ENCODE assay signal across 14 cellular contexts in the genomic region with DNA sequence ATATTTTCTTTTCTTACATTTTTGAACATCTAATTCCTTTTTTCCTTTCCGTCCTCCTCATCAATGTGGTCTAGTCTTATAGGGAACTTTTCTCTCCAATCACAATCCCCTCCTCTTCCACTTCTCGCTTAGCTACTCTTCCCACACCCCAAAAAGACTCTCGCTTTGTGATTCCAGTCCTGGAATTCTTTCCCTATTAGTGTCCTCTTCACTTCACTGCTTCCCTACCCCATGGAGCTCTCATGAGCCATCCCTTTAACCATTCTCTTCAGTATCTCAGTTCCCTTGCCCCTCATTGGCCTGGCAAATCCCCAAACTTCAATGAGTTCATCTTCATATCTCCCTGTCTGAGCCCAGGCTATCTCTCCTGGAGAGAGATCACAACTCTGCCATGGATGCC. TPM values are rescaled to one million over a fixed set of nuclear protein-coding genes. Genes with fewer than 3 reads are reported as not detected.
DNase-seq lines count a peak whose midpoint lies in the region; ATAC-seq, FAIRE-seq and TF ChIP-seq lines count a peak whose summit lies in the region.
"Had no signal": no experiment of that assay in that cellular context is flagged by ENCODE, and none has a peak within 500 bp of the region (broad histone marks: within the 10 kb centered on the region; RNA-seq: fewer than 3 reads in every experiment).

No MANE protein-coding gene starts in this region.

- peak overlapping the region; percentile 68 for H3K18ac ChIP-seq in trophoblast cell (ENCODE audit: low read length)

- 98% methylated on average over 3 of the region's 3 CpGs for WGBS in K562 (ENCODE audit: insufficient coverage, low coverage, missing lambda C conversion rate)
- whole genome bisulfite sequencing in trophoblast cell (ENCODE audit: extremely low coverage, insufficient coverage, insufficient read length), result 100% methylated on average over 2 of the region's 3 CpGs

- no peak overlapping the region for H3K23ac ChIP-seq in trophoblast cell (ENCODE audit: low read length)

- no TSS peak for BruUV-seq in K562 (replicated peaks; lab: Mats Ljungman, UMichigan)

- TF ChIP-seq CTCF in K562 (IDR thresholded peaks at IDR 0.05 in 2 of 3, conservative IDR thresholded peaks at IDR 0.05 in 1 of 3; ENCODE audit: insufficient read depth in 2 of 3, low read depth in 1 of 3, low read length in 3 of 3) (no peak), Peyer's patch (IDR thresholded peaks at IDR 0.05) (no peak)

- no peak for TF ChIP-seq RAD21 in K562 (CRISPR knock-in tag; conservative IDR thresholded peaks at IDR 0.05 in 1 of 2, IDR thresholded peaks at IDR 0.05 in 1 of 2)

- H3K79me2 ChIP-seq in K562 (ENCODE audit: control insufficient read depth, insufficient read depth, low read length) (peaks cover 59% of the 10 kb centered on the region), trophoblast cell (ENCODE audit: control insufficient read depth, insufficient read depth, low read length, poor library complexity) (no peaks in the 10 kb centered on the region)

- peaks cover 12 to 27% of the 10 kb centered on the region in 2 experiments for H3K4me1 ChIP-seq in K562 (replicated peaks in 1 of 2; ENCODE audit: control insufficient read depth in 2 of 2, insufficient read depth in 2 of 2, low read length in 2 of 2)
- peaks cover 9 to 11% of the 10 kb centered on the region in 2 experiments for H3K4me1 ChIP-seq in trophoblast cell (ENCODE audit: control insufficient read depth in 1 of 2, insufficient read depth in 2 of 2, low read length in 2 of 2)
- H3K4me1 ChIP-seq in Peyer's patch, result peaks cover 0 to 14% (median 0%) of the 10 kb centered on the region in 4 donors

- H3K9me3 ChIP-seq in K562 (replicated peaks; ENCODE audit: control insufficient read depth, insufficient read depth, low read depth, low read length) (no peaks in the 10 kb centered on the region), trophoblast cell (ENCODE audit: insufficient read depth, low read depth, low read length) (no peaks in the 10 kb centered on the region), Peyer's patch (no peaks in the 10 kb centered on the region)
- H3K9me3 ChIP-seq: pancreas, testis had no signal

- H2BK12ac ChIP-seq in trophoblast cell (ENCODE audit: low read length), result peak overlapping the region; percentile 95

- no peak overlapping the region for H4K12ac ChIP-seq in trophoblast cell (ENCODE audit: low read depth, low read length)

- H4K8ac ChIP-seq in trophoblast cell (ENCODE audit: low read depth, low read length), result no peak overlapping the region

- peak overlapping the region; percentile 1 for H3K14ac ChIP-seq in trophoblast cell (ENCODE audit: low read length)

- H4K20me1 ChIP-seq in K562 (replicated peaks; ENCODE audit: control insufficient read depth, insufficient read depth, low read length), result no peaks in the 10 kb centered on the region

- peak overlapping the region; percentile 30 for H4K91ac ChIP-seq in trophoblast cell (ENCODE audit: low read depth, low read length)

- H2BK5ac ChIP-seq in trophoblast cell (ENCODE audit: low read depth, low read length, poor library complexity), result peak overlapping the region; percentile 1

- peak overlapping the region; percentile 59 for H3K4ac ChIP-seq in trophoblast cell (ENCODE audit: low read depth, low read length)

- POLR2A ChIA-PET in K562 (lab: Yijun Ruan, JAX), result interaction anchor here (0.6 to 5.0 kb wide), 5 partner anchors 9 to 202 kb away, joined by 3 to 29 read pairs (median 4); no protein-coding TSS in a partner anchor

- no peak for TF ChIP-seq EP300 in K562 (IDR thresholded peaks at IDR 0.05; ENCODE audit: low read length)

- H2AK5ac ChIP-seq in trophoblast cell (ENCODE audit: low read length), result peak overlapping the region; percentile 94

- ATAC-seq in K562 (no peak), HG03196 (IDR thresholded peaks at IDR 0.05; ENCODE audit: unreplicated experiment) (no peak), GM21515 (IDR thresholded peaks at IDR 0.05; ENCODE audit: unreplicated experiment) (no peak)
- ATAC-seq: pancreas, Right ventricle myocardium inferior had no signal

- peak; percentile 79 for DNase-seq in EL
- DNase-seq in M059J (ENCODE audit: low read depth), result peak; percentile 53
- no peak for DNase-seq in K562 (ENCODE audit: extremely low read depth in 1 of 4, low spot score in 3 of 4)
- DNase-seq in trophoblast cell, result no peak
- no peak for DNase-seq in Peyer's patch
- DNase-seq: GOT3, Kasumi-1, NCI-H345, pancreas, testis had no signal

- in situ Hi-C loops in K562 (cut with MboI), result no loop called here

- H3K9ac ChIP-seq in K562 (ENCODE audit: insufficient read depth in 1 of 2, low read depth in 2 of 2, low read length in 2 of 2), result no peak overlapping the region; a peak in 1 of 4 replicates
- H3K9ac ChIP-seq in trophoblast cell (ENCODE audit: low read length), result no peak overlapping the region

- H3K27me3 ChIP-seq in K562 (ENCODE audit: control insufficient read depth in 2 of 2, insufficient read depth in 2 of 2, low read length in 2 of 2) (no peaks in the 10 kb centered on the region), trophoblast cell (ENCODE audit: insufficient read depth, low read length) (no peaks in the 10 kb centered on the region), Peyer's patch (no peaks in the 10 kb centered on the region)
- H3K27me3 ChIP-seq: pancreas, testis had no signal

- no peaks in the 10 kb centered on the region for H3K9me1 ChIP-seq in K562 (ENCODE audit: control insufficient read depth, insufficient read depth, low read length)

- TF ChIP-seq POLR2A in K562 (conservative IDR thresholded peaks at IDR 0.05) (no peak), Peyer's patch (IDR thresholded peaks at IDR 0.05) (no peak)

- H3K79me1 ChIP-seq in trophoblast cell (ENCODE audit: low read length), result peaks cover 7% of the 10 kb centered on the region

- H3K4me2 ChIP-seq in K562 (ENCODE audit: insufficient read depth, low read length) (no peak overlapping the region), trophoblast cell (ENCODE audit: low read length) (no peak overlapping the region)

- H2BK120ac ChIP-seq in trophoblast cell (ENCODE audit: insufficient read depth, low read length, poor library complexity), result peak overlapping the region; percentile 2

- FAIRE-seq in K562 (lab: Jason Lieb, UNC), result no peak
- FAIRE-seq: bronchial epithelial cell, pancreas had no signal

- intact Hi-C loops in K562 (cut with micrococcal nuclease), result no loop called here

- no peak overlapping the region for H3K4me3 ChIP-seq in K562
- no peak overlapping the region for H3K4me3 ChIP-seq in trophoblast cell (ENCODE audit: low read depth, low read length)
- no peak overlapping the region for H3K4me3 ChIP-seq in Peyer's patch
- H3K4me3 ChIP-seq: pancreas, testis had no signal

- H2AFZ ChIP-seq in K562 (ENCODE audit: low read depth, low read length) (no peak overlapping the region), trophoblast cell (ENCODE audit: insufficient read depth, low read length, poor library complexity) (no peak overlapping the region)

- no peak overlapping the region for H3K27ac ChIP-seq in K562 (ENCODE audit: extremely low read depth, low read depth, low read length)
- H3K27ac ChIP-seq in trophoblast cell (ENCODE audit: low read depth, low read length), result peak overlapping the region; percentile 28
- H3K27ac ChIP-seq in Peyer's patch, result no peak overlapping the region
- H3K27ac ChIP-seq: pancreas, testis had no signal

- CTCF ChIA-PET in K562 (lab: Yijun Ruan, JAX; ENCODE audit: low intra/inter-chr PET ratio), result no interaction called here

- H3K36me3 ChIP-seq in K562 (ENCODE audit: control insufficient read depth, insufficient read depth, low read length) (no peaks in the 10 kb centered on the region), trophoblast cell (ENCODE audit: control insufficient read depth in 1 of 2, insufficient read depth in 2 of 2, low read length in 2 of 2) (no peaks in the 10 kb centered on the region), Peyer's patch (no peaks in the 10 kb centered on the region)
- H3K36me3 ChIP-seq: pancreas had no signal

TF ChIP-seq in K562, 482 proteins besides CTCF, POLR2A, EP300 and RAD21:
- no peak for TF ChIP-seq SREBF2 (CRISPR knock-in tag; IDR thresholded peaks at IDR 0.05)
- 0 out of 2 replicates have a peak, but pooled peaks have one; percentile 58 for TF ChIP-seq LARP7 (IDR thresholded peaks at IDR 0.05)

RNA-seq across cellular contexts. Expression of a gene that starts 55.3 kb away (rescaled TPM):
- total RNA-seq in M059J (2014; rRNA removed; shearing (Covaris generic)), result 5.7 and 15.2 TPM in 2 replicates
- total RNA-seq in K562 (2011; cell fraction: chromatin; rRNA removed; ENCODE audit: low replicate concordance), result 36.3 and 89.5 TPM in 2 replicates
- 14.0 and 19.1 TPM in 2 replicates for total RNA-seq in K562 (2011; cell fraction: nucleolus; rRNA removed)
- total RNA-seq in K562 (2011; cell fraction: nucleoplasm; rRNA removed), result 31.7 and 73.3 TPM in 2 replicates
- total RNA-seq in K562 (2014; rRNA removed), result 8.3 and 9.3 TPM in 2 replicates
- total RNA-seq in K562 (2014; rRNA removed; fragmentation: Illumina TruSeq; extraction: Trizol), result 15.8 and 19.5 TPM in 2 replicates
- total RNA-seq in K562 (2015; rRNA removed; fragmentation: Illumina TruSeq; extraction: Trizol), result 11.3 and 11.7 TPM in 2 replicates
- total RNA-seq in K562 (2021), result 12.8 and 14.7 TPM in 2 replicates
- polyA plus RNA-seq in K562 (2011; rRNA removed), result 8.2 and 13.2 TPM in 2 replicates
- polyA plus RNA-seq in K562 (2011; cell fraction: cytosol; rRNA removed), result 2.5 and 2.8 TPM in 2 replicates
- 20.7 and 21.3 TPM in 2 replicates for polyA plus RNA-seq in K562 (2011; cell fraction: nucleus; rRNA removed)
- polyA plus RNA-seq in K562 (2012), result 4.3 and 5.4 TPM in 2 replicates
- 6.3 and 7.1 TPM in 2 replicates for polyA plus RNA-seq in K562 (2014; fragmentation: Illumina TruSeq; extraction: Trizol)
- 1 to 10 TPM; 4.5 to 7.0 TPM for polyA plus RNA-seq in K562 (2014; fragmentation: Nextera tagmentation; extraction: Ambion mirVana)
- 4.4 and 5.8 TPM in 2 replicates for polyA plus RNA-seq in K562 (2014; rRNA removed)
- 51.7 and 57.9 TPM in 2 replicates for polyA minus RNA-seq in K562 (2011; rRNA and poly(A)+ RNA removed)
- 7.0 and 8.7 TPM in 2 replicates for polyA minus RNA-seq in K562 (2011; cell fraction: cytosol; rRNA and poly(A)+ RNA removed)
- 28.1 and 37.8 TPM in 2 replicates for polyA minus RNA-seq in K562 (2011; cell fraction: nucleus; rRNA and poly(A)+ RNA removed)
- polyA plus RNA-seq in trophoblast cell (2013), result 6.3 TPM in 2 replicates
- total RNA-seq in Peyer's patch, result 10 to 100 TPM in 1 of 4 donors, 1 to 10 TPM in 3; 3.2 to 22.3 (median 7.5) TPM

Comparison
In these comparisons a context has a peak if more than half of its experiments do, and no peak if none do; other contexts are left out.
1. DNase-seq: peak in EL (single experiment) and M059J (single experiment); none in K562 (0 of 4), trophoblast cell (0 of 2) and Peyer's patch (0 of 3).